9 cellular contexts compared by ENCODE assay signal in the genomic region with DNA sequence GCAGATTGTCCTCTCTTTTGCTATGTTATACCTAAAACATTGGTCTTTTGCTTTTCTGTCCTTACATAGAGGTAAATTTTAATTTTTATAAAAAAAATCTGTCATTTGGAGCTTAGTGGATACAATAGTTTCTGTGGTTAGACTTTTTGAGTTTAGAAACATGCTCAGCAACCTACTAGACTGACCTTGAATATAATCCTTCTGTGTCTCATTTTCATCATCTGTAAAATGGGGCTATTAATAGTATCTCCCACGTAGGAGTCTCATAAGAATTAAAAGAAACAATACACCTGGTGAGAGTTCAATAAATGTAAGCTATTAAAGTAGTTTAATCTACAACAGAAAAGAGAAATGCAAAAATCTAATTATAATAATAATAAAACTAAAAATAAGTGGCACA. TPM values are rescaled to one million over a fixed set of nuclear protein-coding genes. Genes with fewer than 3 reads are reported as not detected.
"Had no signal": no experiment of that assay in that cellular context is flagged by ENCODE, and none has a peak within 500 bp of the region (broad histone marks: within the 10 kb centered on the region; RNA-seq: fewer than 3 reads in every experiment).

No MANE protein-coding gene starts in this region.

- H3K27ac ChIP-seq: HL-60 had no signal

- FAIRE-seq: H1, H54, HepG2 had no signal

- ATAC-seq: GM23338, HepG2 had no signal

- DNase-seq: H9, HCEC 1CT, KBM-7 had no signal

- H3K4me2 ChIP-seq: GM23338 had no signal

- H2AFZ ChIP-seq: GM23338 had no signal

- H3K4me3 ChIP-seq: GM23338 had no signal

RNA-seq across cellular contexts. Expression of a gene that starts 51.0 kb away (rescaled TPM):
- total RNA-seq: GM23338, H1, H9, HepG2, HT1080 had no signal
- polyA plus RNA-seq: GM23338, H1, HepG2 had no signal
